ENCODE assay signal across 1 cellular context in the genomic region with DNA sequence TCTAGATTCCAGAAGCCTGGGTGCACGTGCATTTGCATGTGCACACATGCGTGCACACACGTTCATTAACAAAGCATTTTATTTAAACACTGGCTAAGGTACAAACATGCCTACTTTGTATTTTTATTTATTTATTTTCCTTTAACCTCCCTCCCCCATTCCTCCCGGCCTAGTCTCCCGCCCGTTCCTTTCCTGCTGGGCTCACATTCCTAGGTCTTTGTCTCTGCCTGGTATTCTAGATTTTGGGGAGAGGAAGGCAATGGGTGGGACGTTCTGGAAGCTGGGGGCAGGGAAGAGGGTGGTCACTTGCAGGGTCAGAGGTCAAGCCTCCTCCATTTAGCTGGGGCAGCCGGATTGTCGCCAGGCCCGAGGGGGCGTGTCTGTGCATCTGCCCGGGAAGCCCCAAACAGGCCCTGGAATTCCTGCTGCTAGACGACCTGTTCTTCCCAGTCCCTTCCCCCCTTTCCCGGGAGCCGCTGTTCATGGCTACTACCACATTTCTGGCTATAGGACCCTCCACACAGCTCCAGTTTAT.
TF ChIP-seq lines count a peak whose summit lies in the region.

No MANE protein-coding gene starts in this region.

TF ChIP-seq in K562, 482 proteins besides CTCF, POLR2A, EP300 and RAD21:
- TF ChIP-seq, protein P1, sequence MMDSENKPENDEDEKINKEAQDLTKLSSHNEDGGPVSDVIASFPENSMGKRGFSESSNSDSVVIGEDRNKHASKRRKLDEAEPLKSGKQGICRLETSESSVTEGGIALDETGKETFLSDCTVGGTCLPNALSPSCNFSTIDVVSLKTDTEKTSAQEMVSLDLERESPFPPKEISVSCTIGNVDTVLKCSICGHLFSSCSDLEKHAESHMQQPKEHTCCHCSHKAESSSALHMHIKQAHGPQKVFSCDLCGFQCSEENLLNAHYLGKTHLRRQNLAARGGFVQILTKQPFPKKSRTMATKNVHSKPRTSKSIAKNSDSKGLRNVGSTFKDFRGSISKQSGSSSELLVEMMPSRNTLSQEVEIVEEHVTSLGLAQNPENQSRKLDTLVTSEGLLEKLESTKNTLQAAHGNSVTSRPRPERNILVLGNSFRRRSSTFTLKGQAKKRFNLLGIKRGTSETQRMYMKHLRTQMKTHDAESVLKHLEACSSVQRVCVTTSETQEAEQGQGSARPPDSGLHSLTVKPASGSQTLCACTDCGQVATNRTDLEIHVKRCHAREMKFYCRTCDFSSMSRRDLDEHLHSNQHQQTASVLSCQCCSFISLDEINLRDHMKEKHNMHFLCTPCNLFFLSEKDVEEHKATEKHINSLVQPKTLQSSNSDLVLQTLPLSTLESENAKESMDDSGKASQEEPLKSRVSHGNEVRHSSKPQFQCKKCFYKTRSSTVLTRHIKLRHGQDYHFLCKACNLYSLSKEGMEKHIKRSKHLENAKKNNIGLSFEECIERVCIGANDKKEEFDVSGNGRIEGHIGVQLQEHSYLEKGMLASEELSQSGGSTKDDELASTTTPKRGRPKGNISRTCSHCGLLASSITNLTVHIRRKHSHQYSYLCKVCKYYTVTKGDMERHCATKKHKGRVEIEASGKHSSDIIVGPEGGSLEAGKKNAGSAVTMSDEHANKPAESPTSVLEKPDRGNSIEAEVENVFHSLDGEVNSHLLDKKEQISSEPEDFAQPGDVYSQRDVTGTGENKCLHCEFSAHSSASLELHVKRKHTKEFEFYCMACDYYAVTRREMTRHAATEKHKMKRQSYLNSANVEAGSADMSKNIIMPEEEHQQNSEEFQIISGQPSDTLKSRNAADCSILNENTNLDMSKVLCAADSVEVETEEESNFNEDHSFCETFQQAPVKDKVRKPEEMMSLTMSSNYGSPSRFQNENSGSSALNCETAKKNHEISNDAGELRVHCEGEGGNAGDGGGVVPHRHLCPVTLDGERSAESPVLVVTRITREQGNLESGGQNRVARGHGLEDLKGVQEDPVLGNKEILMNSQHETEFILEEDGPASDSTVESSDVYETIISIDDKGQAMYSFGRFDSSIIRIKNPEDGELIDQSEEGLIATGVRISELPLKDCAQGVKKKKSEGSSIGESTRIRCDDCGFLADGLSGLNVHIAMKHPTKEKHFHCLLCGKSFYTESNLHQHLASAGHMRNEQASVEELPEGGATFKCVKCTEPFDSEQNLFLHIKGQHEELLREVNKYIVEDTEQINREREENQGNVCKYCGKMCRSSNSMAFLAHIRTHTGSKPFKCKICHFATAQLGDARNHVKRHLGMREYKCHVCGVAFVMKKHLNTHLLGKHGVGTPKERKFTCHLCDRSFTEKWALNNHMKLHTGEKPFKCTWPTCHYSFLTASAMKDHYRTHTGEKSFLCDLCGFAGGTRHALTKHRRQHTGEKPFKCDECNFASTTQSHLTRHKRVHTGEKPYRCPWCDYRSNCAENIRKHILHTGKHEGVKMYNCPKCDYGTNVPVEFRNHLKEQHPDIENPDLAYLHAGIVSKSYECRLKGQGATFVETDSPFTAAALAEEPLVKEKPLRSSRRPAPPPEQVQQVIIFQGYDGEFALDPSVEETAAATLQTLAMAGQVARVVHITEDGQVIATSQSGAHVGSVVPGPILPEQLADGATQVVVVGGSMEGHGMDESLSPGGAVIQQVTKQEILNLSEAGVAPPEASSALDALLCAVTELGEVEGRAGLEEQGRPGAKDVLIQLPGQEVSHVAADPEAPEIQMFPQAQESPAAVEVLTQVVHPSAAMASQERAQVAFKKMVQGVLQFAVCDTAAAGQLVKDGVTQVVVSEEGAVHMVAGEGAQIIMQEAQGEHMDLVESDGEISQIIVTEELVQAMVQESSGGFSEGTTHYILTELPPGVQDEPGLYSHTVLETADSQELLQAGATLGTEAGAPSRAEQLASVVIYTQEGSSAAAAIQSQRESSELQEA (IDR thresholded peaks at IDR 0.05; ENCODE audit: low read depth) = no peak
- TF ChIP-seq ZC3H11A (IDR thresholded peaks at IDR 0.05; ENCODE audit: low read depth, low read length) (no peak), HIVEP1 (CRISPR knock-in tag; IDR thresholded peaks at IDR 0.05) (no peak), ZNF232 (CRISPR knock-in tag; IDR thresholded peaks at IDR 0.05) (no peak), TOE1 (IDR thresholded peaks at IDR 0.05; ENCODE audit: borderline replicate concordance) (no peak), TOE1 (CRISPR knock-in tag; IDR thresholded peaks at IDR 0.05; ENCODE audit: borderline replicate concordance, low read depth) (no peak), NR2C1 (IDR thresholded peaks at IDR 0.05) (peak; percentile 33; the same call in 1 of the 2 replicates), NR2C1 (tag; IDR thresholded peaks at IDR 0.05) (peak; percentile 39; the same call in 1 of the 2 replicates), GTF2F1 (IDR thresholded peaks at IDR 0.05; ENCODE audit: low read depth, low read length) (no peak), ZNF133 (CRISPR knock-in tag; IDR thresholded peaks at IDR 0.05) (no peak), ZNF197 (CRISPR knock-in tag; IDR thresholded peaks at IDR 0.05; ENCODE audit: low read depth) (no peak), CBX8 (IDR thresholded peaks at IDR 0.05; ENCODE audit: borderline replicate concordance, extremely low read depth, low read depth, low read length, poor library complexity, severe bottlenecking) (no peak), HMGN3 (IDR thresholded peaks at IDR 0.05; ENCODE audit: borderline replicate concordance, extremely low read depth, insufficient read length, low read depth, low read length) (no peak), TARDBP (IDR thresholded peaks at IDR 0.05) (no peak), POLR3A (IDR thresholded peaks at IDR 0.05; ENCODE audit: borderline replicate concordance, extremely low read depth, insufficient read depth, insufficient read length) (no peak)
- TF ChIP-seq, protein P2, sequence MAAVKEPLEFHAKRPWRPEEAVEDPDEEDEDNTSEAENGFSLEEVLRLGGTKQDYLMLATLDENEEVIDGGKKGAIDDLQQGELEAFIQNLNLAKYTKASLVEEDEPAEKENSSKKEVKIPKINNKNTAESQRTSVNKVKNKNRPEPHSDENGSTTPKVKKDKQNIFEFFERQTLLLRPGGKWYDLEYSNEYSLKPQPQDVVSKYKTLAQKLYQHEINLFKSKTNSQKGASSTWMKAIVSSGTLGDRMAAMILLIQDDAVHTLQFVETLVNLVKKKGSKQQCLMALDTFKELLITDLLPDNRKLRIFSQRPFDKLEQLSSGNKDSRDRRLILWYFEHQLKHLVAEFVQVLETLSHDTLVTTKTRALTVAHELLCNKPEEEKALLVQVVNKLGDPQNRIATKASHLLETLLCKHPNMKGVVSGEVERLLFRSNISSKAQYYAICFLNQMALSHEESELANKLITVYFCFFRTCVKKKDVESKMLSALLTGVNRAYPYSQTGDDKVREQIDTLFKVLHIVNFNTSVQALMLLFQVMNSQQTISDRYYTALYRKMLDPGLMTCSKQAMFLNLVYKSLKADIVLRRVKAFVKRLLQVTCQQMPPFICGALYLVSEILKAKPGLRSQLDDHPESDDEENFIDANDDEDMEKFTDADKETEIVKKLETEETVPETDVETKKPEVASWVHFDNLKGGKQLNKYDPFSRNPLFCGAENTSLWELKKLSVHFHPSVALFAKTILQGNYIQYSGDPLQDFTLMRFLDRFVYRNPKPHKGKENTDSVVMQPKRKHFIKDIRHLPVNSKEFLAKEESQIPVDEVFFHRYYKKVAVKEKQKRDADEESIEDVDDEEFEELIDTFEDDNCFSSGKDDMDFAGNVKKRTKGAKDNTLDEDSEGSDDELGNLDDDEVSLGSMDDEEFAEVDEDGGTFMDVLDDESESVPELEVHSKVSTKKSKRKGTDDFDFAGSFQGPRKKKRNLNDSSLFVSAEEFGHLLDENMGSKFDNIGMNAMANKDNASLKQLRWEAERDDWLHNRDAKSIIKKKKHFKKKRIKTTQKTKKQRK (IDR thresholded peaks at IDR 0.05; ENCODE audit: borderline replicate concordance, low read depth, low read length) = no peak
- TF ChIP-seq, protein P3, sequence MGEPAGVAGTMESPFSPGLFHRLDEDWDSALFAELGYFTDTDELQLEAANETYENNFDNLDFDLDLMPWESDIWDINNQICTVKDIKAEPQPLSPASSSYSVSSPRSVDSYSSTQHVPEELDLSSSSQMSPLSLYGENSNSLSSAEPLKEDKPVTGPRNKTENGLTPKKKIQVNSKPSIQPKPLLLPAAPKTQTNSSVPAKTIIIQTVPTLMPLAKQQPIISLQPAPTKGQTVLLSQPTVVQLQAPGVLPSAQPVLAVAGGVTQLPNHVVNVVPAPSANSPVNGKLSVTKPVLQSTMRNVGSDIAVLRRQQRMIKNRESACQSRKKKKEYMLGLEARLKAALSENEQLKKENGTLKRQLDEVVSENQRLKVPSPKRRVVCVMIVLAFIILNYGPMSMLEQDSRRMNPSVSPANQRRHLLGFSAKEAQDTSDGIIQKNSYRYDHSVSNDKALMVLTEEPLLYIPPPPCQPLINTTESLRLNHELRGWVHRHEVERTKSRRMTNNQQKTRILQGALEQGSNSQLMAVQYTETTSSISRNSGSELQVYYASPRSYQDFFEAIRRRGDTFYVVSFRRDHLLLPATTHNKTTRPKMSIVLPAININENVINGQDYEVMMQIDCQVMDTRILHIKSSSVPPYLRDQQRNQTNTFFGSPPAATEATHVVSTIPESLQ (CRISPR knock-in tag; IDR thresholded peaks at IDR 0.05) = no peak
- TF ChIP-seq, protein P4, sequence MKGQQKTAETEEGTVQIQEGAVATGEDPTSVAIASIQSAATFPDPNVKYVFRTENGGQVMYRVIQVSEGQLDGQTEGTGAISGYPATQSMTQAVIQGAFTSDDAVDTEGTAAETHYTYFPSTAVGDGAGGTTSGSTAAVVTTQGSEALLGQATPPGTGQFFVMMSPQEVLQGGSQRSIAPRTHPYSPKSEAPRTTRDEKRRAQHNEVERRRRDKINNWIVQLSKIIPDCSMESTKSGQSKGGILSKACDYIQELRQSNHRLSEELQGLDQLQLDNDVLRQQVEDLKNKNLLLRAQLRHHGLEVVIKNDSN (CRISPR knock-in tag; IDR thresholded peaks at IDR 0.05) = 0 out of 2 replicates have a peak, but pooled peaks have one; percentile 13
